Comparison of ENCODE assay signal across 13 cellular contexts in genomic region chr13:37127706-37128241, GRCh38. TPM values are rescaled to one million over a fixed set of nuclear protein-coding genes. Genes with fewer than 3 reads are reported as not detected.
DNase-seq lines count a peak whose midpoint lies in the region; ATAC-seq and TF ChIP-seq lines count a peak whose summit lies in the region.
"Had no signal": no experiment of that assay in that cellular context is flagged by ENCODE, and none has a peak within 500 bp of the region (broad histone marks: within the 10 kb centered on the region; RNA-seq: fewer than 3 reads in every experiment).

No MANE protein-coding gene starts in this region.

- H4K20me1 ChIP-seq in smooth muscle cell (ENCODE audit: low read depth) = no peaks in the 10 kb centered on the region

- H3K4me1 ChIP-seq in neuronal stem cell (ENCODE audit: control insufficient read depth in 2 of 2, insufficient read depth in 1 of 2, low read depth in 1 of 2, low read length in 2 of 2) = no peaks in the 10 kb centered on the region
- H3K4me1 ChIP-seq in smooth muscle cell (ENCODE audit: low read depth) = no peaks in the 10 kb centered on the region
- H3K4me1 ChIP-seq: adrenal gland had no signal

- no peak overlapping the region for H2AK5ac ChIP-seq in neuronal stem cell (ENCODE audit: low read depth, low read length)

- intact Hi-C loops in Right ventricle myocardium superior (cut with DNase I) = no loop called here

- no peak overlapping the region for H3K23ac ChIP-seq in neuronal stem cell (ENCODE audit: low read depth, low read length, poor library complexity)

- no peak for TF ChIP-seq CTCF in smooth muscle cell (IDR thresholded peaks at IDR 0.05; ENCODE audit: borderline replicate concordance, insufficient read depth, poor library complexity, severe bottlenecking)

- H3K14ac ChIP-seq in neuronal stem cell (ENCODE audit: low read length) = no peak overlapping the region

- H3K79me2 ChIP-seq in smooth muscle cell (ENCODE audit: low read depth) = no peaks in the 10 kb centered on the region

- H3K9ac ChIP-seq in neuronal stem cell (ENCODE audit: low read depth, low read length, poor library complexity) (no peak overlapping the region), smooth muscle cell (ENCODE audit: low read depth) (no peak overlapping the region)

- H4K91ac ChIP-seq in neuronal stem cell (ENCODE audit: low read depth, low read length, poor library complexity) = no peak overlapping the region

- no peak overlapping the region for H3K27ac ChIP-seq in neuronal stem cell (replicated peaks; ENCODE audit: low read length)
- no peak overlapping the region for H3K27ac ChIP-seq in smooth muscle cell (ENCODE audit: low read depth)
- H3K27ac ChIP-seq: adrenal gland had no signal

- H4K8ac ChIP-seq in neuronal stem cell (ENCODE audit: low read depth, low read length) = no peak overlapping the region

- H3K27me3 ChIP-seq in neuronal stem cell (ENCODE audit: control insufficient read depth in 3 of 3, insufficient read depth in 3 of 3, low read depth in 1 of 3, low read length in 3 of 3) (no peaks in the 10 kb centered on the region), smooth muscle cell (ENCODE audit: low read depth) (no peaks in the 10 kb centered on the region)
- H3K27me3 ChIP-seq: adrenal gland had no signal

- no peak overlapping the region for H2AFZ ChIP-seq in neuronal stem cell (ENCODE audit: low read length)
- H2AFZ ChIP-seq in smooth muscle cell (ENCODE audit: low read depth) = no peak overlapping the region

- no peak overlapping the region for H2BK120ac ChIP-seq in neuronal stem cell (ENCODE audit: low read depth, low read length)

- no peak overlapping the region for H3K18ac ChIP-seq in neuronal stem cell (ENCODE audit: low read length)

- ATAC-seq in Right ventricle myocardium superior (ENCODE audit: poor library complexity) = peak; percentile 90
- ATAC-seq: WTC11 had no signal

- no peak overlapping the region for H2BK12ac ChIP-seq in neuronal stem cell (ENCODE audit: low read length)

- H2BK15ac ChIP-seq in neuronal stem cell (ENCODE audit: low read length) = no peak overlapping the region

- no peak overlapping the region for H3K4me3 ChIP-seq in neuronal stem cell (ENCODE audit: low read length in 2 of 2)
- no peak overlapping the region for H3K4me3 ChIP-seq in smooth muscle cell
- H3K4me3 ChIP-seq: adrenal gland had no signal

- no peaks in the 10 kb centered on the region for H3K36me3 ChIP-seq in neuronal stem cell (replicated peaks in 1 of 2; ENCODE audit: control insufficient read depth in 2 of 2, insufficient read depth in 2 of 2, low read length in 2 of 2)
- no peaks in the 10 kb centered on the region for H3K36me3 ChIP-seq in smooth muscle cell (ENCODE audit: low read depth)
- H3K36me3 ChIP-seq: adrenal gland had no signal

- no peak overlapping the region for H2BK5ac ChIP-seq in neuronal stem cell (ENCODE audit: low read length)

- H3F3A ChIP-seq in smooth muscle cell (ENCODE audit: low read depth) = no peaks in the 10 kb centered on the region

- DNase-seq in COLO829 (ENCODE audit: low spot score) = peak; percentile 37
- DNase-seq in amniotic epithelial cell (ENCODE audit: low read depth) = peak; percentile 59
- DNase-seq in Right ventricle myocardium superior = no peak
- DNase-seq in pons (ENCODE audit: low spot score) = peak; percentile 92
- DNase-seq in 8988T = no peak
- no peak for DNase-seq in activated CD4-positive, alpha-beta T cell treated with anti-CD3 and anti-CD28 coated beads, Interleukin-2, amount 50 U/mL, for 48 hours
- no peak for DNase-seq in neuronal stem cell (ENCODE audit: low spot score)
- no peak for DNase-seq in smooth muscle cell (lab: John Stamatoyannopoulos, UW; ENCODE audit: unreplicated experiment)
- DNase-seq: adrenal gland; immature natural killer cell; stimulated activated CD4-positive, alpha-beta T cell treated with anti-CD3 and anti-CD28 coated beads, Interleukin-4, amount 100 ng/mL, for 4 hours had no signal

- no peaks in the 10 kb centered on the region for H3K79me1 ChIP-seq in neuronal stem cell (ENCODE audit: low read depth, low read length)

- H3K4ac ChIP-seq in neuronal stem cell (ENCODE audit: low read length) = no peak overlapping the region

- no CpG with 5 or more reads among the region's 3 CpGs for WGBS in neuronal stem cell (ENCODE audit: extremely low coverage in 2 of 2, insufficient read length in 2 of 2, insufficient replicate concordance in 1 of 2), 2 donors
- WGBS in smooth muscle cell (ENCODE audit: low lambda C conversion rate) = 90% methylated on average over 3 of the region's 3 CpGs

- H3K9me3 ChIP-seq in neuronal stem cell (replicated peaks in 1 of 2; ENCODE audit: control insufficient read depth in 2 of 2, insufficient read depth in 1 of 2, low read depth in 1 of 2, low read length in 2 of 2) = no peaks in the 10 kb centered on the region
- H3K9me3 ChIP-seq in smooth muscle cell (replicated peaks; ENCODE audit: low read depth) = no peaks in the 10 kb centered on the region
- H3K9me3 ChIP-seq: adrenal gland had no signal

- H3K4me2 ChIP-seq in neuronal stem cell (ENCODE audit: insufficient read depth, low read length, poor library complexity, severe bottlenecking) = no peak overlapping the region
- no peak overlapping the region for H3K4me2 ChIP-seq in smooth muscle cell

RNA-seq across cellular contexts. Expression of gene CSNK1A1L, which starts 22.3 kb away (rescaled TPM):
- total RNA-seq in Right ventricle myocardium superior (not detected), smooth muscle cell (not detected in 2 replicates)
- not detected for polyA plus RNA-seq in neuronal stem cell (2013, experiment 1 of 2)
- polyA plus RNA-seq in neuronal stem cell (2013, experiment 2 of 2) = not detected
- not detected in 2 replicates for polyA plus RNA-seq in smooth muscle cell
- total RNA-seq: adrenal gland, OCI-LY7, WTC11 had no signal
- polyA plus RNA-seq: adrenal gland, immature natural killer cell had no signal

Comparison
In these comparisons a context has a peak if more than half of its experiments do, and no peak if none do; other contexts are left out.
1. DNase-seq: peak in COLO829 (single experiment), amniotic epithelial cell (single experiment) and pons (single experiment); none in Right ventricle myocardium superior (single experiment), 8988T (single experiment), activated CD4-positive, alpha-beta T cell treated with anti-CD3 and anti-CD28 coated beads, Interleukin-2, amount 50 U/mL, for 48 hours (0 of 2), neuronal stem cell (single experiment) and smooth muscle cell (single experiment).